ENCODE assay signal across 7 cellular contexts in genomic region chr20:10681466-10681865, GRCh38. TPM values are rescaled to one million over a fixed set of nuclear protein-coding genes. Genes with fewer than 3 reads are reported as not detected.
"Had no signal": no experiment of that assay in that cellular context is flagged by ENCODE, and none has a peak within 500 bp of the region (broad histone marks: within the 10 kb centered on the region; RNA-seq: fewer than 3 reads in every experiment).

No MANE protein-coding gene starts in this region.

- H3K4me1 Mint-ChIP-seq: IgD-negative memory B cell had no signal

- H3K4me3 Mint-ChIP-seq: HFFc6, IgD-negative memory B cell had no signal

- DNase-seq: GM23248, GOT3, H7, HFFc6 had no signal

- H3K27ac Mint-ChIP-seq: HFFc6, IgD-negative memory B cell had no signal

- H2AFZ ChIP-seq: GM23248 had no signal

- H3K36me3 ChIP-seq: HAP-1 had no signal

- H3K4me3 ChIP-seq: GM23248, HAP-1 had no signal

- H3K36me3 Mint-ChIP-seq: IgD-negative memory B cell had no signal

- H3K27ac ChIP-seq: GM23248 had no signal

- H3K9ac ChIP-seq: GM23248 had no signal

- ATAC-seq: HCT116 had no signal

- H3K9me3 ChIP-seq: HAP-1 had no signal

RNA-seq across cellular contexts. Expression of gene JAG1, which starts 7.7 kb away (rescaled TPM):
- polyA plus RNA-seq: IgD-negative memory B cell had no signal
